Comparison of ENCODE assay signal across 10 cellular contexts in the genomic region with DNA sequence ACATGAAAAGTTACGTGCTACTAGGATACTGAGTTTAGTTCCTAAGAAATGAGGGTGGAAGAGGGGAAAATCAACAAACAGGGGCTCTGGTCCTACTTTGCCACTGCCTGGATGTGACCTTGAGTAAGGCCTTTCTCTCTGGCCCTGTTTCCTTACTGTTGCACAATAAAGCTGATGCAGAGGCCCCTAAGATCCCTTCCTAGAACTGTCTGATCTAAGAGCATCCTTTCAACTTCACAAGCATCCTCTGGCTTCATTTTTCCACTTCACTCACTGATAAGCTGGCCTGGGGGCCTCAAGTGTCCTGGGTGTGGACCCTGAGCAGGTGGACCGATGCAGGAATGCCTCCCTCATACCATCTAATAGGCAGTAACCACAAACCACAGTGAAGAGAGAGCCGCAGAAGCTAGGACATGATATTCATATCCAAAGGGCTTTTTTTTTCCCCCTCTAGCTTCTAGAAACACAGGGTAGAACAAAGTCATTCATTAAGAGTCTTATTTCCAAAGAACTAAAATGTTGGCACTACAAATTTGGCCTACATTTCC. TPM values are rescaled to one million over a fixed set of nuclear protein-coding genes. Genes with fewer than 3 reads are reported as not detected.
DNase-seq lines count a peak whose midpoint lies in the region; ATAC-seq and TF ChIP-seq lines count a peak whose summit lies in the region.
"Had no signal": no experiment of that assay in that cellular context is flagged by ENCODE, and none has a peak within 500 bp of the region (broad histone marks: within the 10 kb centered on the region; RNA-seq: fewer than 3 reads in every experiment).

No MANE protein-coding gene starts in this region.

- H3K27ac Mint-ChIP-seq in activated T-cell treated with anti-CD3 and anti-CD28 coated beads, Interleukin-2, amount 50 U/mL, for 72 hours, result peak overlapping the region; percentile 88

- no peak for TF ChIP-seq POLR2A in tibial nerve (IDR thresholded peaks at IDR 0.05)

- no peak overlapping the region for H3K4me3 Mint-ChIP-seq in activated T-cell treated with anti-CD3 and anti-CD28 coated beads, Interleukin-2, amount 50 U/mL, for 72 hours

- no peak for DNase-seq in activated T-cell treated with anti-CD3 and anti-CD28 coated beads, Interleukin-2, amount 50 U/mL, for 72 hours
- DNase-seq in activated T-cell treated with anti-CD3 and anti-CD28 coated beads for 4 hours, result no peak
- peak; percentile 67 for DNase-seq in amniotic epithelial cell (ENCODE audit: low read depth)
- DNase-seq in iris pigment epithelial cell (ENCODE audit: low read depth), result peak; percentile 43
- DNase-seq in tibial nerve (ENCODE audit: low spot score in 2 of 2), result no peak
- no peak for DNase-seq in stimulated activated CD4-positive, alpha-beta T cell treated with anti-CD3 and anti-CD28 coated beads, Interleukin-4, amount 100 ng/mL, for 4 hours
- no peak for DNase-seq in islet precursor cell
- no peak for DNase-seq in dermis blood vessel endothelial cell
- DNase-seq: NCI-H1048; stimulated activated naive CD4-positive, alpha-beta T cell had no signal

- no peaks in the 10 kb centered on the region for H3K9me3 ChIP-seq in tibial nerve

- H3K4me1 Mint-ChIP-seq in activated T-cell treated with anti-CD3 and anti-CD28 coated beads, Interleukin-2, amount 50 U/mL, for 72 hours (ENCODE audit: low read depth), result peaks cover 51% of the 10 kb centered on the region

- H3K36me3 Mint-ChIP-seq in activated T-cell treated with anti-CD3 and anti-CD28 coated beads, Interleukin-2, amount 50 U/mL, for 72 hours (ENCODE audit: insufficient read depth in 2 of 2), result peaks cover 7 to 50% of the 10 kb centered on the region in 2 donors

- 53 to 54% methylated on average over 3 of the region's 3 CpGs for WGBS in tibial nerve, 2 donors

- H3K4me1 ChIP-seq in tibial nerve, result peaks cover 3 to 84% (median 37%) of the 10 kb centered on the region in 4 donors

- no peak overlapping the region for H3K4me3 ChIP-seq in tibial nerve

- no peaks in the 10 kb centered on the region for H3K27me3 Mint-ChIP-seq in activated T-cell treated with anti-CD3 and anti-CD28 coated beads, Interleukin-2, amount 50 U/mL, for 72 hours (ENCODE audit: low read depth)

- no peaks in the 10 kb centered on the region for H3K9me3 Mint-ChIP-seq in activated T-cell treated with anti-CD3 and anti-CD28 coated beads, Interleukin-2, amount 50 U/mL, for 72 hours

- peaks cover 0 to 25% (median 0%) of the 10 kb centered on the region in 3 donors for H3K36me3 ChIP-seq in tibial nerve

- peak in 1 of 2 donors; percentile 15 for TF ChIP-seq EP300 in tibial nerve (IDR thresholded peaks at IDR 0.05)

- peak overlapping the region in 3 of 4 donors; percentile 36 to 75 (median 58) for H3K27ac ChIP-seq in tibial nerve

- no peaks in the 10 kb centered on the region for H3K27me3 ChIP-seq in tibial nerve

- ATAC-seq in activated T-cell treated with anti-CD3 and anti-CD28 coated beads, Interleukin-2, amount 50 U/mL, for 72 hours (replicated peaks in 1 of 2), result no peak

- no peak for TF ChIP-seq CTCF in tibial nerve (IDR thresholded peaks at IDR 0.05)

RNA-seq across cellular contexts. Expression of a gene that starts 21.5 kb away (rescaled TPM):
- total RNA-seq in activated T-cell treated with anti-CD3 and anti-CD28 coated beads, Interleukin-2, amount 50 U/mL, for 72 hours, result 100 to 1,000 TPM; 228 to 278 TPM
- total RNA-seq in tibial nerve (100 to 1,000 TPM in 3 of 4 donors, 10 to 100 TPM in 1; 92.2 to 172 (median 130) TPM), dermis blood vessel endothelial cell (269 and 390 TPM in 2 replicates)

RNA-seq across cellular contexts. Expression of a gene that starts 42.4 kb away (rescaled TPM):
- total RNA-seq in activated T-cell treated with anti-CD3 and anti-CD28 coated beads, Interleukin-2, amount 50 U/mL, for 72 hours, result 10 to 100 TPM; 11.0 to 11.5 TPM
- total RNA-seq in tibial nerve, result 1 to 10 TPM; 1.9 to 4.2 (median 2.9) TPM
- 4.6 and 6.0 TPM in 2 replicates for total RNA-seq in dermis blood vessel endothelial cell

Comparison
In these comparisons a context has a peak if more than half of its experiments do, and no peak if none do; other contexts are left out.
1. DNase-seq: peak in amniotic epithelial cell (single experiment) and iris pigment epithelial cell (single experiment); none in activated T-cell treated with anti-CD3 and anti-CD28 coated beads, Interleukin-2, amount 50 U/mL, for 72 hours (0 of 2), activated T-cell treated with anti-CD3 and anti-CD28 coated beads for 4 hours (single experiment), tibial nerve (0 of 2), stimulated activated CD4-positive, alpha-beta T cell treated with anti-CD3 and anti-CD28 coated beads, Interleukin-4, amount 100 ng/mL, for 4 hours (0 of 2), islet precursor cell (single experiment) and dermis blood vessel endothelial cell (single experiment).